In genomic region chr1:170663441-170664282, GRCh38 we compare ENCODE assay signal across 9 cellular contexts. TPM values are rescaled to one million over a fixed set of nuclear protein-coding genes. Genes with fewer than 3 reads are reported as not detected.
DNase-seq lines count a peak whose midpoint lies in the region; ATAC-seq, FAIRE-seq and TF ChIP-seq lines count a peak whose summit lies in the region.
"Had no signal": no experiment of that assay in that cellular context is flagged by ENCODE, and none has a peak within 500 bp of the region (broad histone marks: within the 10 kb centered on the region; RNA-seq: fewer than 3 reads in every experiment).

Gene PRRX1 (plus strand): TSS chr1:170664131. CDS start chr1:170664219, 88 bp downstream.

- H3K36me3 Mint-ChIP-seq in CD4-positive, CD25-positive, alpha-beta regulatory T cell = peaks cover 5% of the 10 kb centered on the region
- H3K36me3 Mint-ChIP-seq in glutamatergic neuron (ENCODE audit: unreplicated experiment) = no peaks in the 10 kb centered on the region

- H3K4me3 Mint-ChIP-seq in CD4-positive, CD25-positive, alpha-beta regulatory T cell = peak within 1 kb of the TSS in 3 of 4 donors; percentile 19 to 67 (median 43)
- peak within 1 kb of the TSS; percentile 58 for H3K4me3 Mint-ChIP-seq in glutamatergic neuron (ENCODE audit: unreplicated experiment)

- no peak for ATAC-seq in CD4-positive, CD25-positive, alpha-beta regulatory T cell (ENCODE audit: low read depth in 2 of 2)
- ATAC-seq in pancreas (peak in 1 of 4 donors; percentile 4), GM19328 (IDR thresholded peaks at IDR 0.05; ENCODE audit: unreplicated experiment) (no peak)

- peaks cover 42% of the 10 kb centered on the region for H3K27me3 ChIP-seq in CD4-positive, CD25-positive, alpha-beta regulatory T cell (ENCODE audit: control insufficient read depth, insufficient read depth, low read length)
- peaks cover 6% of the 10 kb centered on the region; the same call in 1 of the 2 replicates for H3K27me3 ChIP-seq in SJCRH30
- peaks cover 0 to 30% (median 5%) of the 10 kb centered on the region in 4 donors for H3K27me3 ChIP-seq in pancreas

- peaks cover 99% of the 10 kb centered on the region for H3K27me3 Mint-ChIP-seq in CD4-positive, CD25-positive, alpha-beta regulatory T cell
- peaks cover 40% of the 10 kb centered on the region for H3K27me3 Mint-ChIP-seq in glutamatergic neuron (ENCODE audit: unreplicated experiment)

- H3K9me3 ChIP-seq in CD4-positive, CD25-positive, alpha-beta regulatory T cell (ENCODE audit: control insufficient read depth in 2 of 2, low read length in 2 of 2) = no peaks in the 10 kb centered on the region
- H3K9me3 ChIP-seq in SJCRH30 (replicated peaks) (no peaks in the 10 kb centered on the region), pancreas (no peaks in the 10 kb centered on the region)

- no peak for DNase-seq in CD4-positive, CD25-positive, alpha-beta regulatory T cell
- DNase-seq in SJCRH30 (no peak), glutamatergic neuron (no peak), pancreas (no peak), HT-29 (ENCODE audit: low spot score) (no peak), HPDE6-E6E7 (ENCODE audit: extremely low spot score) (no peak)
- DNase-seq in activated CD4-positive, alpha-beta T cell treated with anti-CD3 and anti-CD28 coated beads for 1 hour = no peak

- H3K4me1 Mint-ChIP-seq in CD4-positive, CD25-positive, alpha-beta regulatory T cell = peaks cover 0 to 34% (median 17%) of the 10 kb centered on the region in 4 donors
- peaks cover 18% of the 10 kb centered on the region for H3K4me1 Mint-ChIP-seq in glutamatergic neuron (ENCODE audit: low read depth, unreplicated experiment)

- H3K27ac ChIP-seq in CD4-positive, CD25-positive, alpha-beta regulatory T cell (ENCODE audit: insufficient read depth, low read length, poor library complexity, severe bottlenecking) = no peak within 1 kb of the TSS
- H3K27ac ChIP-seq in SJCRH30 = no peak within 1 kb of the TSS
- H3K27ac ChIP-seq in pancreas = peak within 1 kb of the TSS in 2 of 4 donors; percentile 36 to 42

- TF ChIP-seq CTCF in glutamatergic neuron (IDR thresholded peaks at IDR 0.05; ENCODE audit: partially characterized antibody, unreplicated experiment) (no peak), pancreas (IDR thresholded peaks at IDR 0.05) (no peak)

- H3K9me3 Mint-ChIP-seq in CD4-positive, CD25-positive, alpha-beta regulatory T cell = peaks cover 0 to 9% (median 0%) of the 10 kb centered on the region in 7 donors
- H3K9me3 Mint-ChIP-seq in glutamatergic neuron (ENCODE audit: unreplicated experiment) = peaks cover 7% of the 10 kb centered on the region

- H3K27ac Mint-ChIP-seq in CD4-positive, CD25-positive, alpha-beta regulatory T cell = no peak within 1 kb of the TSS
- no peak within 1 kb of the TSS for H3K27ac Mint-ChIP-seq in glutamatergic neuron (ENCODE audit: unreplicated experiment)

- intact Hi-C loops in pancreas (cut with DNase I) = no loop called here

- no peaks in the 10 kb centered on the region for H3K36me3 ChIP-seq in CD4-positive, CD25-positive, alpha-beta regulatory T cell (ENCODE audit: control insufficient read depth, insufficient read depth, low read length)
- H3K36me3 ChIP-seq in SJCRH30 = no peaks in the 10 kb centered on the region
- no peaks in the 10 kb centered on the region for H3K36me3 ChIP-seq in pancreas

- WGBS in pancreas, 2 donors = 5 to 6% methylated on average over 26 of the region's 26 CpGs

- H3K4me1 ChIP-seq in CD4-positive, CD25-positive, alpha-beta regulatory T cell (ENCODE audit: control insufficient read depth, insufficient read depth, low read length, poor library complexity, severe bottlenecking) = no peaks in the 10 kb centered on the region
- no peaks in the 10 kb centered on the region for H3K4me1 ChIP-seq in SJCRH30
- H3K4me1 ChIP-seq in pancreas = peaks cover 0 to 4% (median 0%) of the 10 kb centered on the region in 3 donors

- no peak for FAIRE-seq in pancreas (lab: Jason Lieb, UNC)

- no peak within 1 kb of the TSS for H3K4me3 ChIP-seq in CD4-positive, CD25-positive, alpha-beta regulatory T cell (ENCODE audit: low read depth, low read length)
- peak within 1 kb of the TSS; percentile 50 for H3K4me3 ChIP-seq in SJCRH30
- H3K4me3 ChIP-seq in pancreas = peak within 1 kb of the TSS; percentile 28 to 52 (median 38)

RNA-seq across cellular contexts. Expression of gene PRRX1, which starts in this region (rescaled TPM):
- not detected for total RNA-seq in CD4-positive, CD25-positive, alpha-beta regulatory T cell
- polyA plus RNA-seq in CD4-positive, CD25-positive, alpha-beta regulatory T cell = 1 to 10 TPM in 1 of 4 donors, under 1 TPM in 1, not detected in 2; 0.11 to 1.3 TPM
- 0.73 and 1.1 TPM in 2 replicates for total RNA-seq in SJCRH30 (2014; rRNA removed; shearing (Covaris generic))
- total RNA-seq in glutamatergic neuron (ENCODE audit: unreplicated experiment) (not detected), pancreas (10 to 100 TPM in 2 of 6 donors, 1 to 10 TPM in 4; 1.0 to 11.6 (median 2.3) TPM)
- 1 to 10 TPM; 2.1 to 2.4 TPM for polyA plus RNA-seq in pancreas
- total RNA-seq in HT-29 (2014; rRNA removed; shearing (Covaris generic)) = not detected in 2 replicates
- total RNA-seq: NCI-H460 had no signal
